Comparison of ENCODE assay signal across 1 cellular context in the genomic region with DNA sequence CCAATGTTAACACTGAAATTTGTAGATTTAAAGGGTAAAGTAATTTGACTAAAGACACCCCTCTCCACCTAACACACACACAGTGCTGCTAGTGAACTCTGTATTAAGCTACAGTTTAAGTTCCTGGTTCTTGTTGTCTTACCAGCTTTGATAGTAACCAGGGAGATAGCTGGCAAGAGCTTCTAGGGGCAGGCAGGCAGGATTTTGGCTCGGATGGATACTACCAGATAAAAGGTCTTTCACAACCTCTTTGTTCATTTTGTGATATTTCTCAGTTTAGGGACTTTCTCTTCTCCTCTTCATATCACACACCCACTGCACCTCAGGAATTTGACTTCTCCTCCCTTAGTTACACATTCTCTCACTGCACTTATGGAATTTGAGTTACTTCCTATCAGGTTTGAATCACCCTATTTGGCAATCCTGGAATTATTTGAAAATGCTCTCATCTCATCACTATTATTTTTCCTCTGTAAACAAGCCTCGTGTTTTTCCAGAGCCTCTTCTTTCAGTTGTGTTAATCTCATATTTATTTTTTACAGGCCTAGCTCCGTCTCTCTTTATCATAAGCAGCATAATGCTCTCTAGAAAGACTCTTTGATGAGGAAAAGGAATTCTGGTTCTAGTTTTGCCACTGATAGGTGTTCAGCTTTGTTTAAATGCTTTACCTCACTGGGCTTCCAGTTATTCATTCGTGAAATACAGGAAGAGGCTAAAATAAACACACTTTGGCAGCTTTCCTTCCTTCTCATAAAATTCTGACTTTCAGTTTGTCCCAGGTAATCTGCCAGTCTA.
A peak's percentile ranks its signal among the peaks of the same experiment; 100 is the strongest.
TF ChIP-seq lines count a peak whose summit lies in the region.

No MANE protein-coding gene starts in this region.

TF ChIP-seq in liver, 16 proteins besides CTCF, POLR2A, EP300 and RAD21 (continued from another document):
- TF ChIP-seq REST (IDR thresholded peaks at IDR 0.05) (peak; percentile 80), FOXA2 (IDR thresholded peaks at IDR 0.05) (peak; percentile 56), GABPA (IDR thresholded peaks at IDR 0.05 in 1 of 2, conservative IDR thresholded peaks at IDR 0.05 in 1 of 2) (no peak), FOXA1 (IDR thresholded peaks at IDR 0.05) (peak; percentile 36), HNF4G (IDR thresholded peaks at IDR 0.05) (no peak)
